16 cellular contexts compared by ENCODE assay signal in genomic region chr12:116482859-116483258, GRCh38.
A peak's percentile ranks its signal among the peaks of the same experiment; 100 is the strongest.
DNase-seq lines count a peak whose midpoint lies in the region; ATAC-seq and TF ChIP-seq lines count a peak whose summit lies in the region.
"Had no signal": no experiment of that assay in that cellular context is flagged by ENCODE, and none has a peak within 500 bp of the region (broad histone marks: within the 10 kb centered on the region; RNA-seq: fewer than 3 reads in every experiment).

No MANE protein-coding gene starts in this region.

- H3K36me3 Mint-ChIP-seq in osteocyte (ENCODE audit: unreplicated experiment) = no peaks in the 10 kb centered on the region
- H3K36me3 Mint-ChIP-seq: CD8-positive, alpha-beta T cell had no signal

- H3K4me1 ChIP-seq in Panc1 (ENCODE audit: control insufficient read depth, insufficient read depth, low read length) = peaks cover 20% of the 10 kb centered on the region
- 0 out of 2 replicates have a peak, but pooled peaks cover 10% of the 10 kb centered on the region for H3K4me1 ChIP-seq in PC-9 (replicated peaks; ENCODE audit: insufficient read depth)
- H3K4me1 ChIP-seq: Caco-2 had no signal

- peak overlapping the region; percentile 23 for H3K27ac Mint-ChIP-seq in osteocyte (ENCODE audit: unreplicated experiment)
- H3K27ac Mint-ChIP-seq: B cell; CD4-positive, alpha-beta T cell; CD8-positive, alpha-beta T cell had no signal

- TF ChIP-seq CTCF in Panc1 (IDR thresholded peaks at IDR 0.05) (no peak), osteocyte (IDR thresholded peaks at IDR 0.05) (no peak), PC-9 (conservative IDR thresholded peaks at IDR 0.05) (no peak)

- in situ Hi-C loops in Panc1 (cut with HindIII; ENCODE audit: low pct_unique_long_range_greater_than_20kb, low sequenced_read_pairs) = no loop called here

- H3K27me3 Mint-ChIP-seq in osteocyte (ENCODE audit: unreplicated experiment) = no peaks in the 10 kb centered on the region
- H3K27me3 Mint-ChIP-seq: CD4-positive, alpha-beta T cell had no signal

- H3K36me3 ChIP-seq in Panc1 (ENCODE audit: control insufficient read depth, insufficient read depth, low read length) (no peaks in the 10 kb centered on the region), PC-9 (ENCODE audit: low read depth) (no peaks in the 10 kb centered on the region)
- H3K36me3 ChIP-seq: BLaER1 treated with 17β-estradiol and CSF1 and Interleukin-3, amounts not matched to agents 10 nM and 100 nM had no signal

- CTCF ChIA-PET in Panc1 (lab: Charles Lee) = no interaction called here
- CTCF ChIA-PET in PC-9 (lab: Charles Lee) = no interaction called here

- no peaks in the 10 kb centered on the region for H4K20me1 ChIP-seq in PC-9 (ENCODE audit: insufficient read depth)
- H4K20me1 ChIP-seq: BLaER1 treated with 17β-estradiol and CSF1 and Interleukin-3, amounts not matched to agents 10 nM and 100 nM had no signal

- H3K79me2 ChIP-seq in PC-9 (ENCODE audit: low read depth) = no peaks in the 10 kb centered on the region

- no peak overlapping the region for H3K4me3 Mint-ChIP-seq in osteocyte (ENCODE audit: unreplicated experiment)
- H3K4me3 Mint-ChIP-seq: B cell; CD4-positive, alpha-beta T cell; CD8-positive, alpha-beta T cell had no signal

- no peak overlapping the region for H3K4me3 ChIP-seq in Panc1 (ENCODE audit: low read depth in 2 of 2, low read length in 2 of 2)
- H3K4me3 ChIP-seq in PC-9 = no peak overlapping the region
- H3K4me3 ChIP-seq: BLaER1 treated with 17β-estradiol and CSF1 and Interleukin-3, amounts not matched to agents 10 nM and 100 nM had no signal

- H3K27me3 ChIP-seq in Panc1 (ENCODE audit: control insufficient read depth, insufficient read depth, low read length) = no peaks in the 10 kb centered on the region
- no peaks in the 10 kb centered on the region for H3K27me3 ChIP-seq in PC-9 (ENCODE audit: insufficient read depth, low read depth)
- H3K27me3 ChIP-seq: BLaER1 treated with 17β-estradiol and CSF1 and Interleukin-3, amounts not matched to agents 10 nM and 100 nM had no signal

- H3K4me2 ChIP-seq in PC-9 = no peak overlapping the region
- H3K4me2 ChIP-seq: BLaER1 treated with 17β-estradiol and CSF1 and Interleukin-3, amounts not matched to agents 10 nM and 100 nM had no signal

- no peaks in the 10 kb centered on the region for H3K9me2 ChIP-seq in PC-9 (ENCODE audit: insufficient read depth)

- DNase-seq in Panc1 (ENCODE audit: low read depth, low spot score) (no peak), osteocyte (ENCODE audit: extremely low spot score, unreplicated experiment) (no peak), Ammon's horn (ENCODE audit: low spot score) (no peak), PC-9 (no peak)
- DNase-seq: 8988T; ACHN; Caco-2; Calu3; CD4-positive, alpha-beta T cell; CD8-positive, alpha-beta T cell; DMS79 treated with DMSO at 0.1 percent for 48 hours; GF-D8 had no signal

- peaks cover 9% of the 10 kb centered on the region for H3K4me1 Mint-ChIP-seq in osteocyte (ENCODE audit: unreplicated experiment)

- H3F3A ChIP-seq in PC-9 (ENCODE audit: insufficient read depth, low read depth) = 0 out of 2 replicates have a peak, but pooled peaks cover 8% of the 10 kb centered on the region

- no peak overlapping the region for H2AFZ ChIP-seq in PC-9

- no peaks in the 10 kb centered on the region for H3K9me3 ChIP-seq in Panc1 (ENCODE audit: control insufficient read depth, insufficient read depth, low read depth, low read length)
- H3K9me3 ChIP-seq in PC-9 (ENCODE audit: insufficient read depth, low read depth) = no peaks in the 10 kb centered on the region

- POLR2A ChIA-PET in Panc1 (lab: Charles Lee) (interaction anchor here (0.7 kb wide), 1 partner anchor 41 kb away, joined by 6 read pairs; no protein-coding TSS in a partner anchor), PC-9 (lab: Charles Lee; ENCODE audit: unreplicated experiment) (interaction anchor here (0.6 kb wide), 1 partner anchor 8 kb away, joined by 4 read pairs; no protein-coding TSS in a partner anchor)

- ATAC-seq in Panc1 (no peak), HG02885 (IDR thresholded peaks at IDR 0.05; ENCODE audit: poor library complexity, unreplicated experiment) (no peak)
- ATAC-seq: CD8-positive, alpha-beta T cell had no signal

- intact Hi-C loops in Panc1 (cut with micrococcal nuclease; ENCODE audit: unreplicated experiment) = no loop called here
- intact Hi-C loops in PC-9 (cut with micrococcal nuclease; ENCODE audit: unreplicated experiment) = no loop called here

- BruUV-seq in Panc1 (replicated peaks; lab: Mats Ljungman, UMichigan) (no TSS peak), PC-9 (replicated peaks; lab: Mats Ljungman, UMichigan) (no TSS peak)

- H3K9me3 Mint-ChIP-seq in osteocyte (ENCODE audit: unreplicated experiment) = peaks cover under 1% of the 10 kb centered on the region

- H3K27ac ChIP-seq in Panc1 (ENCODE audit: low read length) (peak overlapping the region; percentile 73; the same call in 1 of the 2 replicates), PC-9 (no peak overlapping the region)
- H3K27ac ChIP-seq: BLaER1 treated with 17β-estradiol and CSF1 and Interleukin-3, amounts not matched to agents 10 nM and 100 nM; C4-2B had no signal
